ENCODE assay signal across 8 cellular contexts in genomic region chr9:117704024-117704575, GRCh38. TPM values are rescaled to one million over a fixed set of nuclear protein-coding genes. Genes with fewer than 3 reads are reported as not detected.
DNase-seq lines count a peak whose midpoint lies in the region; ATAC-seq and TF ChIP-seq lines count a peak whose summit lies in the region.

TLR4 (plus strand) TSS chr9:117704403; CDS start chr9:117704473, 70 bp downstream.

- peaks cover 29% of the 10 kb centered on the region for H3F3A ChIP-seq in smooth muscle cell (ENCODE audit: low read depth)

- peak within 1 kb of the TSS; percentile 64 for H2AFZ ChIP-seq in smooth muscle cell (ENCODE audit: low read depth)

- H3K4me2 ChIP-seq in smooth muscle cell, result peak within 1 kb of the TSS; percentile 87

- ATAC-seq in GM21825 (IDR thresholded peaks at IDR 0.05; ENCODE audit: unreplicated experiment), result peak; percentile 100

- H3K79me2 ChIP-seq in smooth muscle cell (ENCODE audit: low read depth), result peaks cover 8% of the 10 kb centered on the region

- H3K27me3 ChIP-seq in kidney epithelial cell (ENCODE audit: control insufficient read depth, insufficient read depth, low read length), result no peaks in the 10 kb centered on the region
- no peaks in the 10 kb centered on the region for H3K27me3 ChIP-seq in smooth muscle cell (ENCODE audit: low read depth)

- peak within 1 kb of the TSS; percentile 53 for H3K9ac ChIP-seq in smooth muscle cell (ENCODE audit: low read depth)

- no peaks in the 10 kb centered on the region for H3K9me3 ChIP-seq in smooth muscle cell (replicated peaks; ENCODE audit: low read depth)

- TF ChIP-seq CTCF in GM10248 (IDR thresholded peaks at IDR 0.05; ENCODE audit: control extremely low read depth, extremely low read depth, low read depth, missing control alignments), result no peak
- TF ChIP-seq CTCF in kidney epithelial cell (IDR thresholded peaks at IDR 0.05; ENCODE audit: insufficient read depth, low read length, poor library complexity, severe bottlenecking), result no peak
- TF ChIP-seq CTCF in smooth muscle cell (IDR thresholded peaks at IDR 0.05; ENCODE audit: borderline replicate concordance, insufficient read depth, poor library complexity, severe bottlenecking), result no peak

- H3K36me3 ChIP-seq in kidney epithelial cell (ENCODE audit: control insufficient read depth, insufficient read depth, low read length), result no peaks in the 10 kb centered on the region
- no peaks in the 10 kb centered on the region for H3K36me3 ChIP-seq in smooth muscle cell (ENCODE audit: low read depth)

- peak within 1 kb of the TSS; percentile 95 for H3K27ac ChIP-seq in smooth muscle cell (ENCODE audit: low read depth)

- 22% methylated on average over 13 of the region's 13 CpGs for WGBS in smooth muscle cell (ENCODE audit: low lambda C conversion rate)

- H4K20me1 ChIP-seq in smooth muscle cell (ENCODE audit: low read depth), result no peaks in the 10 kb centered on the region

- peaks cover 17% of the 10 kb centered on the region for H3K4me1 ChIP-seq in smooth muscle cell (ENCODE audit: low read depth)

- CTCF ChIA-PET in GM10248 (lab: Yijun Ruan, JAX), result no interaction called here

- H3K4me3 ChIP-seq in kidney epithelial cell (ENCODE audit: low read depth, low read length), result peak within 1 kb of the TSS; percentile 35
- H3K4me3 ChIP-seq in smooth muscle cell, result peak within 1 kb of the TSS; percentile 25

- peak; percentile 48 for DNase-seq in GM10248 (ENCODE audit: extremely low spot score)
- peak; percentile 87 for DNase-seq in LHCN-M2 (ENCODE audit: low read depth)
- DNase-seq in brain pericyte (ENCODE audit: low read depth, low spot score), result peak; percentile 77
- peak; percentile 37 for DNase-seq in kidney epithelial cell (ENCODE audit: low read depth)
- peak; percentile 5 for DNase-seq in smooth muscle cell (lab: John Stamatoyannopoulos, UW; ENCODE audit: unreplicated experiment)
- no peak for DNase-seq in SHP77 treated with DMSO at 0.1 percent for 48 hours (lab: John Stamatoyannopoulos, UW)
- no peak for DNase-seq in NCI-H1436 treated with DMSO at 0.1 percent for 48 hours (lab: John Stamatoyannopoulos, UW)

- POLR2A ChIA-PET in GM10248 (lab: Yijun Ruan, JAX), result no interaction called here

RNA-seq across cellular contexts. Expression of gene TLR4, which starts in this region (rescaled TPM):
- total RNA-seq in LHCN-M2 (2014; rRNA removed) (11.0 and 15.2 TPM in 2 replicates), kidney epithelial cell (5.2 and 5.9 TPM in 2 replicates), smooth muscle cell (16.0 and 27.7 TPM in 2 replicates)
- polyA plus RNA-seq in LHCN-M2 (2012), result 10.3 TPM
- 4.2 and 6.9 TPM in 2 replicates for polyA plus RNA-seq in smooth muscle cell

Comparison
In these comparisons a context has a peak if more than half of its experiments do, and no peak if none do; other contexts are left out.
1. DNase-seq: peak in GM10248 (single experiment), LHCN-M2 (single experiment), brain pericyte (single experiment), kidney epithelial cell (single experiment) and smooth muscle cell (single experiment); none in SHP77 treated with DMSO at 0.1 percent for 48 hours (single experiment) and NCI-H1436 treated with DMSO at 0.1 percent for 48 hours (single experiment).